ENCODE assay signal across 10 cellular contexts in genomic region chr3:8657804-8658311, GRCh38. TPM values are rescaled to one million over a fixed set of nuclear protein-coding genes. Genes with fewer than 3 reads are reported as not detected.
DNase-seq lines count a peak whose midpoint lies in the region; ATAC-seq and TF ChIP-seq lines count a peak whose summit lies in the region.
"Had no signal": no experiment of that assay in that cellular context is flagged by ENCODE, and none has a peak within 500 bp of the region (broad histone marks: within the 10 kb centered on the region; RNA-seq: fewer than 3 reads in every experiment).

No MANE protein-coding gene starts in this region.

- no peaks in the 10 kb centered on the region for H3K36me3 Mint-ChIP-seq in endothelial cell (ENCODE audit: low read depth, unreplicated experiment)

- no peak overlapping the region for H3K4me3 Mint-ChIP-seq in endothelial cell (ENCODE audit: unreplicated experiment)

- peaks cover 10% of the 10 kb centered on the region for H3K27me3 Mint-ChIP-seq in endothelial cell (ENCODE audit: unreplicated experiment)

- peaks cover 9% of the 10 kb centered on the region for H3K4me1 Mint-ChIP-seq in endothelial cell (ENCODE audit: unreplicated experiment)

- no peak for TF ChIP-seq CTCF in omental fat pad (IDR thresholded peaks at IDR 0.05)
- TF ChIP-seq CTCF in endothelial cell (IDR thresholded peaks at IDR 0.05; ENCODE audit: unreplicated experiment), result no peak

- DNase-seq in renal cortical epithelial cell (ENCODE audit: low read depth) (peak; percentile 62), omental fat pad (ENCODE audit: low spot score) (no peak), NCI-H1092 treated with DMSO at 0.1 percent for 48 hours (lab: John Stamatoyannopoulos, UW) (no peak), DMS 273 treated with DMSO at 0.1 percent for 48 hours (lab: John Stamatoyannopoulos, UW) (no peak), endothelial cell (ENCODE audit: low spot score) (no peak)
- DNase-seq: dorsolateral prefrontal cortex had no signal

- H3K27ac Mint-ChIP-seq in endothelial cell (ENCODE audit: unreplicated experiment), result no peak overlapping the region

- ATAC-seq in GM18867 (IDR thresholded peaks at IDR 0.05; ENCODE audit: unreplicated experiment) (peak; percentile 20), HG02884 (IDR thresholded peaks at IDR 0.05; ENCODE audit: unreplicated experiment) (peak; percentile 28), SK-N-SH treated with all-trans-retinoic acid at 6 μM for 48 hours (peak; percentile 49), omental fat pad (ENCODE audit: low FRiP score) (no peak)

- H3K9me3 Mint-ChIP-seq in endothelial cell (ENCODE audit: unreplicated experiment), result no peaks in the 10 kb centered on the region

TF ChIP-seq in SK-N-SH treated with all-trans-retinoic acid at 6 μM for 48 hours, 23 proteins besides CTCF, POLR2A, EP300 and RAD21:
- TF ChIP-seq ISL1 (CRISPR knock-in tag; IDR thresholded peaks at IDR 0.05) (no peak), ZFP30 (CRISPR knock-in tag; IDR thresholded peaks at IDR 0.05) (no peak), RARB (CRISPR knock-in tag; IDR thresholded peaks at IDR 0.05) (no peak), OSR1 (CRISPR knock-in tag; IDR thresholded peaks at IDR 0.05) (no peak), ZFP3 (CRISPR knock-in tag; IDR thresholded peaks at IDR 0.05) (no peak), ARNTL (CRISPR knock-in tag; IDR thresholded peaks at IDR 0.05; ENCODE audit: borderline replicate concordance, low read depth) (no peak), TCF4 (CRISPR knock-in tag; IDR thresholded peaks at IDR 0.05; ENCODE audit: borderline replicate concordance) (no peak), ZNF8 (CRISPR knock-in tag; IDR thresholded peaks at IDR 0.05) (no peak), TSHZ2 (CRISPR knock-in tag; IDR thresholded peaks at IDR 0.05) (no peak), TOX (CRISPR knock-in tag; IDR thresholded peaks at IDR 0.05; ENCODE audit: borderline replicate concordance) (no peak), PPARA (CRISPR knock-in tag; IDR thresholded peaks at IDR 0.05; ENCODE audit: borderline replicate concordance) (no peak)
- TF ChIP-seq, protein P1, sequence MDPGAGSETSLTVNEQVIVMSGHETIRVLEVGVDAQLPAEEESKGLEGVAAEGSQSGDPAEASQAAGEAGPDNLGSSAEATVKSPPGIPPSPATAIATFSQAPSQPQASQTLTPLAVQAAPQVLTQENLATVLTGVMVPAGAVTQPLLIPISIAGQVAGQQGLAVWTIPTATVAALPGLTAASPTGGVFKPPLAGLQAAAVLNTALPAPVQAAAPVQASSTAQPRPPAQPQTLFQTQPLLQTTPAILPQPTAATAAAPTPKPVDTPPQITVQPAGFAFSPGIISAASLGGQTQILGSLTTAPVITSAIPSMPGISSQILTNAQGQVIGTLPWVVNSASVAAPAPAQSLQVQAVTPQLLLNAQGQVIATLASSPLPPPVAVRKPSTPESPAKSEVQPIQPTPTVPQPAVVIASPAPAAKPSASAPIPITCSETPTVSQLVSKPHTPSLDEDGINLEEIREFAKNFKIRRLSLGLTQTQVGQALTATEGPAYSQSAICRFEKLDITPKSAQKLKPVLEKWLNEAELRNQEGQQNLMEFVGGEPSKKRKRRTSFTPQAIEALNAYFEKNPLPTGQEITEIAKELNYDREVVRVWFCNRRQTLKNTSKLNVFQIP (CRISPR knock-in tag; IDR thresholded peaks at IDR 0.05; ENCODE audit: borderline replicate concordance, low read depth), result no peak
- TF ChIP-seq, protein P2, sequence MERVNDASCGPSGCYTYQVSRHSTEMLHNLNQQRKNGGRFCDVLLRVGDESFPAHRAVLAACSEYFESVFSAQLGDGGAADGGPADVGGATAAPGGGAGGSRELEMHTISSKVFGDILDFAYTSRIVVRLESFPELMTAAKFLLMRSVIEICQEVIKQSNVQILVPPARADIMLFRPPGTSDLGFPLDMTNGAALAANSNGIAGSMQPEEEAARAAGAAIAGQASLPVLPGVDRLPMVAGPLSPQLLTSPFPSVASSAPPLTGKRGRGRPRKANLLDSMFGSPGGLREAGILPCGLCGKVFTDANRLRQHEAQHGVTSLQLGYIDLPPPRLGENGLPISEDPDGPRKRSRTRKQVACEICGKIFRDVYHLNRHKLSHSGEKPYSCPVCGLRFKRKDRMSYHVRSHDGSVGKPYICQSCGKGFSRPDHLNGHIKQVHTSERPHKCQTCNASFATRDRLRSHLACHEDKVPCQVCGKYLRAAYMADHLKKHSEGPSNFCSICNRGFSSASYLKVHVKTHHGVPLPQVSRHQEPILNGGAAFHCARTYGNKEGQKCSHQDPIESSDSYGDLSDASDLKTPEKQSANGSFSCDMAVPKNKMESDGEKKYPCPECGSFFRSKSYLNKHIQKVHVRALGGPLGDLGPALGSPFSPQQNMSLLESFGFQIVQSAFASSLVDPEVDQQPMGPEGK (CRISPR knock-in tag; IDR thresholded peaks at IDR 0.05; ENCODE audit: borderline replicate concordance), result no peak

RNA-seq across cellular contexts. Expression of gene SSUH2, which starts 13.3 kb away (rescaled TPM):
- not detected in 2 replicates for total RNA-seq in renal cortical epithelial cell
- total RNA-seq in omental fat pad, result 1 to 10 TPM in 1 of 4 donors, under 1 TPM in 1, not detected in 2; 0.50 to 1.9 TPM
- total RNA-seq in endothelial cell (ENCODE audit: unreplicated experiment), result 0.21 TPM
- total RNA-seq: mononuclear cell had no signal
